22 cellular contexts compared by ENCODE assay signal in the genomic region with DNA sequence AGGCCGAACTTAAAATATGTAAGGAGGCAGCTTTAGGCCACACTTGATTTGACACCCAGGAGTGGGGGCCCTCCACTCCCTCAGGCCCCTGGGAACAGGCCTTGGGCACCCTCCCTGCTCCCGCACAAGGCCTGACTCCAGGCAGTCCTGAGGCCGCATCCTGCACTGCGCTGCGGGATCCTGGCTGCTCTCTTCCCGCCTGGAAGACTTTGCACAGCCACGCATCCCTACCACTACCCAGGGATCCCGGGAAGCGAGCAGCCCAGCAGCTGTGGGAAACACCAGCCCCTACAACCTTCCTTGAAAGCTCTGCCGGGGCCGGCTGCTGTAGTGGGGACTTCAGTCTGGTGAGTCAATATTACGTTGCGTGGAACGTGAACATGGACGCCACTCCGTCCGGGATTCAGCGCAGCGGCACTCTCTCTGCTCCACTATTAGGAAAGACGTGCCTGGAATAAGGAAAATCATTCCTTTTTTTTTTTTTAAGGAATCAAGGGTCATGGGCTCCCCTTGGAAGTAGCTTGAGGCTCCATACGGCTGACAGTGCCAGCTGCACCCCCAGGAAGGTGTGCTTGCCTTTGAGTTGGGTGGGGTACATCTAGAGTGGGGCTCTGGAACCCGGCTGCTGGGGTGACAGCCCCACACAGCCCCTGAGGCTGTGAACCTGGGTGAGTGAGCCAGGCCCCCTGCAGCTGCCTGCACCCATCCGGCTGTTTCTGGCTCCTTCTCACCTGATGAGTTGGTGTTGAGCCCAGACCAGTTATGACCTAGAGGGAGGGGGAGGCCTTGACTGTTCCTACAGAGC.
DNase-seq lines count a peak whose midpoint lies in the region; ATAC-seq and TF ChIP-seq lines count a peak whose summit lies in the region.
"Had no signal": no experiment of that assay in that cellular context is flagged by ENCODE, and none has a peak within 500 bp of the region (broad histone marks: within the 10 kb centered on the region; RNA-seq: fewer than 3 reads in every experiment).

No MANE protein-coding gene starts in this region.

- H3K27me3 ChIP-seq in left ventricle myocardium inferior (ENCODE audit: low read depth) (peaks cover 9% of the 10 kb centered on the region), lung (ENCODE audit: control insufficient read depth, insufficient read depth) (no peaks in the 10 kb centered on the region)
- H3K27me3 ChIP-seq: Peyer's patch had no signal

- intact Hi-C loops in left ventricle myocardium inferior (cut with micrococcal nuclease): no loop called here
- intact Hi-C loops in Right ventricle myocardium superior (cut with DNase I): no loop called here

- WGBS in lung, 2 donors: 92 to 96% methylated on average over 23 of the region's 23 CpGs

- ATAC-seq in Right ventricle myocardium superior (ENCODE audit: poor library complexity): no peak
- ATAC-seq in lung (ENCODE audit: insufficient read depth, low FRiP score): no peak
- ATAC-seq in stimulated activated effector memory CD8-positive, alpha-beta T cell treated with anti-CD3 and anti-CD28 coated beads, Interleukin-12 subunit alpha, Interleukin-12 subunit beta, amount 100 ng/mL, for 72 hours: peak; percentile 16
- ATAC-seq in HG03457 (IDR thresholded peaks at IDR 0.05; ENCODE audit: unreplicated experiment): no peak
- ATAC-seq in GM18870 (IDR thresholded peaks at IDR 0.05; ENCODE audit: unreplicated experiment): no peak

- H3K36me3 ChIP-seq in left ventricle myocardium inferior (no peaks in the 10 kb centered on the region), lung (ENCODE audit: control insufficient read depth in 2 of 2, insufficient read depth in 2 of 2, low read length in 2 of 2) (no peaks in the 10 kb centered on the region)
- H3K36me3 ChIP-seq: Peyer's patch had no signal

- H3K4me1 ChIP-seq in left ventricle myocardium inferior (peaks cover 5% of the 10 kb centered on the region), lung (ENCODE audit: control insufficient read depth in 2 of 2, insufficient read depth in 2 of 2, low read length in 2 of 2) (no peaks in the 10 kb centered on the region)
- H3K4me1 ChIP-seq: Peyer's patch had no signal

- H3K4me3 Mint-ChIP-seq in stimulated activated effector memory CD8-positive, alpha-beta T cell treated with anti-CD3 and anti-CD28 coated beads, Interleukin-12 subunit alpha, Interleukin-12 subunit beta, amount 100 ng/mL, for 72 hours: no peak overlapping the region
- H3K4me3 Mint-ChIP-seq: CD8-positive, alpha-beta memory T cell had no signal

- TF ChIP-seq CTCF in left ventricle myocardium inferior (IDR thresholded peaks at IDR 0.05; ENCODE audit: borderline replicate concordance) (no peak), lung (IDR thresholded peaks at IDR 0.05; ENCODE audit: control extremely low read depth, extremely low read depth) (no peak)

- no peaks in the 10 kb centered on the region for H3K9me3 ChIP-seq in left ventricle myocardium inferior (replicated peaks)
- no peaks in the 10 kb centered on the region for H3K9me3 ChIP-seq in lung (ENCODE audit: control insufficient read depth in 2 of 2, insufficient read depth in 1 of 2, low read length in 1 of 2)
- H3K9me3 ChIP-seq: Peyer's patch had no signal

- no peaks in the 10 kb centered on the region for H3K9me3 Mint-ChIP-seq in stimulated activated effector memory CD8-positive, alpha-beta T cell treated with anti-CD3 and anti-CD28 coated beads, Interleukin-12 subunit alpha, Interleukin-12 subunit beta, amount 100 ng/mL, for 72 hours
- H3K9me3 Mint-ChIP-seq: CD8-positive, alpha-beta memory T cell had no signal

- H3K36me3 Mint-ChIP-seq in stimulated activated effector memory CD8-positive, alpha-beta T cell treated with anti-CD3 and anti-CD28 coated beads, Interleukin-12 subunit alpha, Interleukin-12 subunit beta, amount 100 ng/mL, for 72 hours: no peaks in the 10 kb centered on the region
- H3K36me3 Mint-ChIP-seq: CD8-positive, alpha-beta memory T cell had no signal

- H3K4me3 ChIP-seq in left ventricle myocardium inferior: no peak overlapping the region
- no peak overlapping the region for H3K4me3 ChIP-seq in lung
- H3K4me3 ChIP-seq: Peyer's patch had no signal

- DNase-seq in left ventricle myocardium inferior: no peak
- DNase-seq in Right ventricle myocardium superior: no peak
- peak; percentile 21 for DNase-seq in lung (ENCODE audit: low spot score)
- no peak for DNase-seq in stimulated activated effector memory CD8-positive, alpha-beta T cell treated with anti-CD3 and anti-CD28 coated beads, Interleukin-12 subunit alpha, Interleukin-12 subunit beta, amount 100 ng/mL, for 72 hours (ENCODE audit: low spot score in 2 of 2)
- DNase-seq in NCI-H1048 (lab: John Stamatoyannopoulos, UW): no peak
- DNase-seq: AML-193; C1 segment of cervical spinal cord; CD8-positive, alpha-beta memory T cell; GDM1; GOT3; NCI-H1105; NCI-H146; NCI-H2029 treated with DMSO at 0.1 percent for 48 hours; NCI-H226; NCI-H510A treated with DMSO at 0.1 percent for 48 hours; NCI-H748 treated with DMSO at 0.1 percent for 48 hours; Peyer's patch; SHP77; SK-N-SH had no signal

- H3K27ac ChIP-seq in left ventricle myocardium inferior (replicated peaks): peak overlapping the region; percentile 5
- peak overlapping the region; percentile 13 for H3K27ac ChIP-seq in angular gyrus (ENCODE audit: low read depth, low read length)
- H3K27ac ChIP-seq in lung (ENCODE audit: low read depth in 1 of 2, low read length in 1 of 2): no peak overlapping the region
- H3K27ac ChIP-seq: Peyer's patch had no signal

- no peaks in the 10 kb centered on the region for H3K4me1 Mint-ChIP-seq in stimulated activated effector memory CD8-positive, alpha-beta T cell treated with anti-CD3 and anti-CD28 coated beads, Interleukin-12 subunit alpha, Interleukin-12 subunit beta, amount 100 ng/mL, for 72 hours
- H3K4me1 Mint-ChIP-seq: CD8-positive, alpha-beta memory T cell had no signal

- H3K27ac Mint-ChIP-seq in stimulated activated effector memory CD8-positive, alpha-beta T cell treated with anti-CD3 and anti-CD28 coated beads, Interleukin-12 subunit alpha, Interleukin-12 subunit beta, amount 100 ng/mL, for 72 hours: no peak overlapping the region
- H3K27ac Mint-ChIP-seq: CD8-positive, alpha-beta memory T cell had no signal

Comparison
In these comparisons a context has a peak if more than half of its experiments do, and no peak if none do; other contexts are left out.
1. H3K27ac ChIP-seq: peak in left ventricle myocardium inferior (single experiment) and angular gyrus (single experiment); none in lung (0 of 2).